26 cellular contexts compared by ENCODE assay signal in genomic region chr5:95076395-95077165, GRCh38.
DNase-seq lines count a peak whose midpoint lies in the region; FAIRE-seq and TF ChIP-seq lines count a peak whose summit lies in the region.
"Had no signal": no experiment of that assay in that cellular context is flagged by ENCODE, and none has a peak within 500 bp of the region (broad histone marks: within the 10 kb centered on the region; RNA-seq: fewer than 3 reads in every experiment).

No MANE protein-coding gene starts in this region.

- peak overlapping the region; percentile 45 for H2AFZ ChIP-seq in osteoblast (ENCODE audit: low read length)

- no peak for TF ChIP-seq CTCF in osteoblast (IDR thresholded peaks at IDR 0.05; ENCODE audit: extremely low read depth, low read depth, low read length)

- H3K79me2 ChIP-seq in osteoblast (ENCODE audit: insufficient read depth, low read length) = peaks cover 28% of the 10 kb centered on the region

- H3K27me3 ChIP-seq in osteoblast (ENCODE audit: insufficient read depth, low read length) = no peaks in the 10 kb centered on the region
- H3K27me3 ChIP-seq: brain microvascular endothelial cell, pancreas, SJCRH30, spleen, tibial nerve had no signal

- no peak overlapping the region for H3K4me2 ChIP-seq in osteoblast (ENCODE audit: insufficient read depth, low read length)

- DNase-seq in CD1c-positive myeloid dendritic cell (ENCODE audit: extremely low spot score) = peak; percentile 31
- DNase-seq in GM18507 (ENCODE audit: extremely low spot score, insufficient read length, low read depth) = no peak
- DNase-seq in RPMI7951 (ENCODE audit: low read depth) = peak; percentile 6
- DNase-seq in osteoblast (ENCODE audit: insufficient read length, low spot score, missing footprints) = no peak
- DNase-seq in stimulated activated CD4-positive, alpha-beta T cell treated with anti-CD3 and anti-CD28 coated beads, Interleukin-4, amount 100 ng/mL, for 24 hours = no peak
- DNase-seq in posterior cingulate gyrus = no peak
- no peak for DNase-seq in COLO668 (lab: John Stamatoyannopoulos, UW; ENCODE audit: unreplicated experiment)
- DNase-seq: activated CD4-positive, alpha-beta T cell treated with anti-CD3 and anti-CD28 coated beads for 48 hours; activated effector memory CD4-positive, alpha-beta T cell treated with Interleukin-2 at 50 U/mL for 16 hours; amygdala; brain microvascular endothelial cell; KG1; MM.1S; NCI-H1436 treated with DMSO at 0.1 percent for 48 hours; NCI-H2081 treated with DMSO at 0.1 percent for 48 hours; NCI-H2227 treated with DMSO at 0.1 percent for 48 hours; pancreas; SJCRH30; spleen; stimulated activated CD4-positive, alpha-beta T cell treated with anti-CD3 and anti-CD28 coated beads, Interleukin-2, amount 100 ng/mL, for 24 hours; stimulated activated CD8-positive, alpha-beta memory T cell treated with anti-CD3 and anti-CD28 coated beads, Interleukin-4, amount 100 ng/mL, for 48 hours; WERI-Rb-1 had no signal

- H3K4me1 ChIP-seq in osteoblast (ENCODE audit: insufficient read depth, low read length) = no peaks in the 10 kb centered on the region
- H3K4me1 ChIP-seq: pancreas, SJCRH30 had no signal

- no peak overlapping the region for H3K27ac ChIP-seq in osteoblast (ENCODE audit: low read depth, low read length)
- H3K27ac ChIP-seq: brain microvascular endothelial cell, pancreas, SJCRH30, WERI-Rb-1 had no signal

- no peaks in the 10 kb centered on the region for H3K9me3 ChIP-seq in osteoblast (ENCODE audit: low read depth, low read length)
- H3K9me3 ChIP-seq: pancreas, SJCRH30, spleen, tibial nerve had no signal

- no peaks in the 10 kb centered on the region for H3K36me3 ChIP-seq in osteoblast (ENCODE audit: insufficient read depth, low read length)
- H3K36me3 ChIP-seq: brain microvascular endothelial cell, pancreas, SJCRH30, spleen, tibial nerve, WERI-Rb-1 had no signal

- intact Hi-C loops in posterior cingulate gyrus (cut with DNase I) = no loop called here

- H4K20me1 ChIP-seq in osteoblast (ENCODE audit: insufficient read depth, low read length) = no peaks in the 10 kb centered on the region

- peak; percentile 71 for FAIRE-seq in GM18507 (lab: Jason Lieb, UNC)
- FAIRE-seq: H1, islet of Langerhans, pancreas, RCC 7860 had no signal

- no peak overlapping the region for H3K4me3 ChIP-seq in osteoblast (ENCODE audit: insufficient read depth, low read length)
- H3K4me3 ChIP-seq: pancreas, SJCRH30, spleen, tibial nerve had no signal

Comparison
In these comparisons a context has a peak if more than half of its experiments do, and no peak if none do; other contexts are left out.
1. DNase-seq: peak in CD1c-positive myeloid dendritic cell (single experiment) and RPMI7951 (single experiment); none in GM18507 (single experiment), osteoblast (single experiment), stimulated activated CD4-positive, alpha-beta T cell treated with anti-CD3 and anti-CD28 coated beads, Interleukin-4, amount 100 ng/mL, for 24 hours (single experiment), posterior cingulate gyrus (0 of 10) and COLO668 (single experiment).